1 cellular context compared by ENCODE assay signal in genomic region chr12:9405861-9406563, GRCh38.
TF ChIP-seq lines count a peak whose summit lies in the region.

No MANE protein-coding gene starts in this region.

TF ChIP-seq in HepG2, 621 proteins besides CTCF, POLR2A, EP300 and RAD21 (continued from another document):
- no peak for TF ChIP-seq BCLAF1 (IDR thresholded peaks at IDR 0.05)
- no peak for TF ChIP-seq ATF6 (CRISPR knock-in tag; conservative IDR thresholded peaks at IDR 0.05)
- TF ChIP-seq MEIS2 (CRISPR knock-in tag; IDR thresholded peaks at IDR 0.05), result no peak
- no peak for TF ChIP-seq HDAC6 (IDR thresholded peaks at IDR 0.05; ENCODE audit: low read depth, low read length)
- no peak for TF ChIP-seq KIAA2018 (CRISPR knock-in tag; IDR thresholded peaks at IDR 0.05; ENCODE audit: borderline replicate concordance)
- TF ChIP-seq SAP130 (CRISPR knock-in tag; IDR thresholded peaks at IDR 0.05; ENCODE audit: low read depth), result no peak
- TF ChIP-seq RNF2 (conservative IDR thresholded peaks at IDR 0.05; ENCODE audit: low read depth), result no peak
- no peak for TF ChIP-seq ZSCAN20 (CRISPR knock-in tag; IDR thresholded peaks at IDR 0.05; ENCODE audit: borderline replicate concordance)
- no peak for TF ChIP-seq ZNF563 (CRISPR knock-in tag; IDR thresholded peaks at IDR 0.05)
- TF ChIP-seq KDM2A (CRISPR knock-in tag; IDR thresholded peaks at IDR 0.05; ENCODE audit: borderline replicate concordance, low read depth), result no peak
- no peak for TF ChIP-seq ZNF543 (CRISPR knock-in tag; IDR thresholded peaks at IDR 0.05)
- TF ChIP-seq ARID5B (CRISPR knock-in tag; IDR thresholded peaks at IDR 0.05), result no peak
- no peak for TF ChIP-seq SP2 (CRISPR knock-in tag; IDR thresholded peaks at IDR 0.05)
- TF ChIP-seq ZNF761 (CRISPR knock-in tag; conservative IDR thresholded peaks at IDR 0.05), result no peak
TF ChIP-seq in HepG2: peak in this region for 0.
